In the genomic region with DNA sequence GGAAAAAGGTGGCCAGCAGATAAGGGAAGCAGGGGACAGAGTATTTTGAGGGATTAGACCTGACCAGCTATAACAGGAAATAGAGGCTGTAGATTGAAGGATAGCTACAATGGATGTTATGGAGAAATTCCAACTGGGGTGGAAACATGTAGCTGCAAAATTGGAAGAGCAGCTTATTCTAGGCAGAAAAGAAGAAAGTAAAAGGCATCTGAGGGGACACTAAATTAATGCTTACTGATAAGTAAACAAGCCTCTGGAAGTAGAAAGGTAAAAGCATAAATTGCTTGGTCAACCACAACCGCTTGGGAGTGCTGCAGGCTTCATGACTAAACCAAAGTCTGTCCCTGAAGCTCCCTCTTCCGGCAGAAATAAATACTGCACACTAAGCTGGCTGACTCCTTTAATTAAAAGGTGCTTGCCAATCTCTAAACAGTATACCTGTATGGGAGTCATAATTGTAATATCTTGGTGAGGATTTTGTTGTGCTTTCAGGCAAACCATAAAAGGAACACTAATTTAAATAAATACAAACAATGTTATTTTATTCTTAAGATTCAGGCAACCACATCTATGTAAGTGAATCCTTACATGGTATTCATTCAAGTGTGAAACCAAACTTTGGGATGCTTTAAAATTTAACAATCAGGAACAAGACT, we compare ENCODE assay signal across 8 cellular contexts. TPM values are rescaled to one million over a fixed set of nuclear protein-coding genes. Genes with fewer than 3 reads are reported as not detected.
DNase-seq lines count a peak whose midpoint lies in the region; ATAC-seq lines count a peak whose summit lies in the region.

No MANE protein-coding gene starts in this region.

- peak overlapping the region; percentile 71 for H3K27ac Mint-ChIP-seq in dendritic cell treated with granulocyte-macrophage colony-stimulating factor and Interleukin-4, amounts not matched to agents 40 ng/mL and 50 ng/mL, for 4 days

- peak; percentile 62 for ATAC-seq in GM19023 (IDR thresholded peaks at IDR 0.05; ENCODE audit: unreplicated experiment)
- peak; percentile 62 for ATAC-seq in HG03378 (IDR thresholded peaks at IDR 0.05; ENCODE audit: unreplicated experiment)

- H3K4me1 Mint-ChIP-seq in dendritic cell treated with granulocyte-macrophage colony-stimulating factor and Interleukin-4, amounts not matched to agents 40 ng/mL and 50 ng/mL, for 4 days (ENCODE audit: low read depth) = peaks cover 62% of the 10 kb centered on the region

- H3K9me3 Mint-ChIP-seq in dendritic cell treated with granulocyte-macrophage colony-stimulating factor and Interleukin-4, amounts not matched to agents 40 ng/mL and 50 ng/mL, for 4 days = no peaks in the 10 kb centered on the region

- H3K36me3 Mint-ChIP-seq in dendritic cell treated with granulocyte-macrophage colony-stimulating factor and Interleukin-4, amounts not matched to agents 40 ng/mL and 50 ng/mL, for 4 days (ENCODE audit: low read depth) = peaks cover 21% of the 10 kb centered on the region

- intact Hi-C loops in dendritic cell treated with granulocyte-macrophage colony-stimulating factor and Interleukin-4, amounts not matched to agents 40 ng/mL and 50 ng/mL, for 4 days (cut with micrococcal nuclease) = loop anchor here (5.0 to 10.0 kb wide), 2 partner anchors 36 to 132 kb away; no protein-coding TSS in a partner anchor

- DNase-seq in A172 (ENCODE audit: low spot score) (peak; percentile 92), medulla oblongata (ENCODE audit: extremely low spot score) (peak; percentile 98), DMS 273 treated with DMSO at 0.1 percent for 48 hours (lab: John Stamatoyannopoulos, UW) (no peak)
- peak; percentile 82 to 93 for DNase-seq in activated CD4-positive, alpha-beta T cell treated with anti-CD3 and anti-CD28 coated beads for 24 hours (ENCODE audit: low read depth in 2 of 2)
- DNase-seq in stimulated activated CD8-positive, alpha-beta memory T cell treated with anti-CD3 and anti-CD28 coated beads, Interleukin-4, amount 100 ng/mL, for 4 hours (ENCODE audit: low read depth in 2 of 2, low spot score in 1 of 2) = peak; percentile 70 to 82

- no peak overlapping the region for H3K4me3 Mint-ChIP-seq in dendritic cell treated with granulocyte-macrophage colony-stimulating factor and Interleukin-4, amounts not matched to agents 40 ng/mL and 50 ng/mL, for 4 days

- H3K27me3 Mint-ChIP-seq in dendritic cell treated with granulocyte-macrophage colony-stimulating factor and Interleukin-4, amounts not matched to agents 40 ng/mL and 50 ng/mL, for 4 days = no peaks in the 10 kb centered on the region

RNA-seq across cellular contexts. Expression of gene UBC, which starts 7.7 kb away (rescaled TPM):
- 1,288 and 1,521 TPM in 2 replicates for total RNA-seq in A172 (2014; rRNA removed; shearing (Covaris generic))

RNA-seq across cellular contexts. Expression of gene SCARB1, which starts 43.1 kb away (rescaled TPM):
- 16.4 and 27.3 TPM in 2 replicates for total RNA-seq in A172 (2014; rRNA removed; shearing (Covaris generic))
